Comparison of ENCODE assay signal across 21 cellular contexts in genomic region chr17:58529275-58529674, GRCh38. TPM values are rescaled to one million over a fixed set of nuclear protein-coding genes. Genes with fewer than 3 reads are reported as not detected.
DNase-seq lines count a peak whose midpoint lies in the region; ATAC-seq, FAIRE-seq and TF ChIP-seq lines count a peak whose summit lies in the region.
"Had no signal": no experiment of that assay in that cellular context is flagged by ENCODE, and none has a peak within 500 bp of the region (broad histone marks: within the 10 kb centered on the region; RNA-seq: fewer than 3 reads in every experiment).

No MANE protein-coding gene starts in this region.

- no peak for ATAC-seq in HepG2
- ATAC-seq in upper lobe of left lung (ENCODE audit: low FRiP score in 2 of 2): no peak
- ATAC-seq: stimulated activated naive CD8-positive, alpha-beta T cell treated with anti-CD3 and anti-CD28 coated beads, Interleukin-15, amount 100 ng/mL, for 72 hours; T-helper 17 cell had no signal

- peaks cover 2 to 21% (median 11%) of the 10 kb centered on the region in 4 donors for H3K4me1 ChIP-seq in liver (ENCODE audit: control insufficient read depth in 4 of 4, insufficient read depth in 4 of 4, low read length in 3 of 4)
- peaks cover 49% of the 10 kb centered on the region for H3K4me1 ChIP-seq in HepG2 (ENCODE audit: insufficient read depth, low read length)
- peaks cover 6% of the 10 kb centered on the region for H3K4me1 ChIP-seq in endodermal cell (ENCODE audit: control insufficient read depth, insufficient read depth, low read length)
- H3K4me1 ChIP-seq in upper lobe of left lung: peaks cover 35 to 62% (median 48%) of the 10 kb centered on the region in 4 donors
- H3K4me1 ChIP-seq in colonic mucosa: no peaks in the 10 kb centered on the region
- peaks cover 16 to 24% of the 10 kb centered on the region in 2 experiments for H3K4me1 ChIP-seq in trophoblast cell (ENCODE audit: control insufficient read depth in 1 of 2, insufficient read depth in 2 of 2, low read length in 2 of 2)

- POLR2A ChIA-PET in HepG2 (lab: Yijun Ruan, JAX): interaction anchor here (3.0 kb wide), 1 partner anchor 11 kb away, joined by 9 read pairs; no protein-coding TSS in a partner anchor

- H3K27me3 ChIP-seq in liver (ENCODE audit: control insufficient read depth in 4 of 4, insufficient read depth in 4 of 4, low read length in 3 of 4) (no peaks in the 10 kb centered on the region), HepG2 (ENCODE audit: control insufficient read depth in 1 of 2, insufficient read depth in 2 of 2, low read length in 2 of 2) (peaks cover 9 to 53% of the 10 kb centered on the region in 2 experiments; a peak in 3 of 5 replicates), endodermal cell (ENCODE audit: control insufficient read depth, insufficient read depth, low read length, poor library complexity, severe bottlenecking) (peaks cover 37% of the 10 kb centered on the region), upper lobe of left lung (no peaks in the 10 kb centered on the region), colonic mucosa (no peaks in the 10 kb centered on the region), trophoblast cell (ENCODE audit: insufficient read depth, low read length) (peaks cover 16% of the 10 kb centered on the region)

- H3K9ac ChIP-seq in liver (ENCODE audit: low read depth in 1 of 2, low read length in 2 of 2): no peak overlapping the region
- H3K9ac ChIP-seq in HepG2 (ENCODE audit: insufficient read depth, low read depth, low read length): no peak overlapping the region
- H3K9ac ChIP-seq in endodermal cell (ENCODE audit: extremely low read depth, low read length, poor library complexity, severe bottlenecking): no peak overlapping the region
- H3K9ac ChIP-seq in colonic mucosa (ENCODE audit: low read depth in 2 of 2, low read length in 2 of 2): no peak overlapping the region
- no peak overlapping the region for H3K9ac ChIP-seq in trophoblast cell (ENCODE audit: low read length)

- in situ Hi-C loops in HepG2 (cut with HindIII; ENCODE audit: extremely low pct_ligation_motif_present, low pct_unique_long_range_greater_than_20kb): no loop called here

- no peak overlapping the region for H2BK12ac ChIP-seq in trophoblast cell (ENCODE audit: low read length)

- H3K27me3 Mint-ChIP-seq in endodermal cell (ENCODE audit: insufficient read depth): peaks cover 44% of the 10 kb centered on the region
- H3K27me3 Mint-ChIP-seq in nephron (ENCODE audit: low read depth): peaks cover 43% of the 10 kb centered on the region

- no peak for DNase-seq in HepG2 (ENCODE audit: low spot score)
- DNase-seq in endodermal cell: peak; percentile 73
- no peak for DNase-seq in upper lobe of left lung
- DNase-seq in colonic mucosa: no peak
- DNase-seq in trophoblast cell: no peak
- DNase-seq in NOMO-1 treated with dmso at 0.1 percent for 144 hours (lab: John Stamatoyannopoulos, UW; ENCODE audit: unreplicated experiment): no peak
- DNase-seq: ACHN; activated effector memory CD4-positive, alpha-beta T cell treated with anti-CD3 and anti-CD28 coated beads, Interleukin-2, amount 50 U/mL, for 16 hours; CD4-positive, alpha-beta memory T cell; DMS79; effector CD4-positive, alpha-beta T cell; NCI-H2029; NCI-H446 treated with DMSO at 0.1 percent for 48 hours; NK-92 treated with Interleukin-12 subunit alpha and Interleukin-12 subunit beta, amount 100 ng/mL, for 24 hours; SHP77; stimulated activated naive CD8-positive, alpha-beta T cell treated with anti-CD3 and anti-CD28 coated beads, Interleukin-15, amount 100 ng/mL, for 72 hours; T-helper 17 cell had no signal

- CTCF ChIA-PET in HepG2 (lab: Yijun Ruan, JAX; ENCODE audit: low intra/inter-chr PET ratio, low total read pairs): no interaction called here

- no peak overlapping the region for H4K91ac ChIP-seq in trophoblast cell (ENCODE audit: low read depth, low read length)

- H3K9me3 Mint-ChIP-seq in endodermal cell (no peaks in the 10 kb centered on the region), nephron (no peaks in the 10 kb centered on the region)
- H3K9me3 Mint-ChIP-seq: CD4-positive, alpha-beta memory T cell; stimulated activated naive CD8-positive, alpha-beta T cell treated with anti-CD3 and anti-CD28 coated beads, Interleukin-15, amount 100 ng/mL, for 72 hours had no signal

- peaks cover 2% of the 10 kb centered on the region for H3K79me1 ChIP-seq in trophoblast cell (ENCODE audit: low read length)

- no peaks in the 10 kb centered on the region for H3K9me3 ChIP-seq in liver (ENCODE audit: control insufficient read depth in 4 of 4, low read length in 3 of 4)
- H3K9me3 ChIP-seq in HepG2 (ENCODE audit: low read length): no peaks in the 10 kb centered on the region
- no peaks in the 10 kb centered on the region for H3K9me3 ChIP-seq in endodermal cell (ENCODE audit: control insufficient read depth, low read length)
- H3K9me3 ChIP-seq in upper lobe of left lung: no peaks in the 10 kb centered on the region
- no peaks in the 10 kb centered on the region for H3K9me3 ChIP-seq in colonic mucosa
- H3K9me3 ChIP-seq in trophoblast cell (ENCODE audit: insufficient read depth, low read depth, low read length): no peaks in the 10 kb centered on the region

- no peak overlapping the region for H3K4ac ChIP-seq in trophoblast cell (ENCODE audit: low read depth, low read length)

- peak overlapping the region; percentile 57 to 68 for H3K27ac ChIP-seq in liver (ENCODE audit: low read depth in 1 of 2, low read length in 2 of 2)
- H3K27ac ChIP-seq in HepG2 (ENCODE audit: extremely low read length, insufficient read depth, low read length): no peak overlapping the region
- no peak overlapping the region for H3K27ac ChIP-seq in endodermal cell (ENCODE audit: low read depth, low read length)
- peak overlapping the region; percentile 56 to 80 (median 74) for H3K27ac ChIP-seq in upper lobe of left lung
- no peak overlapping the region for H3K27ac ChIP-seq in colonic mucosa
- H3K27ac ChIP-seq in trophoblast cell (ENCODE audit: low read depth, low read length): no peak overlapping the region

- H2AK5ac ChIP-seq in trophoblast cell (ENCODE audit: low read length): no peak overlapping the region

- no peak overlapping the region for H3K14ac ChIP-seq in trophoblast cell (ENCODE audit: low read length)

- H2BK120ac ChIP-seq in trophoblast cell (ENCODE audit: insufficient read depth, low read length, poor library complexity): no peak overlapping the region

- H3K4me3 ChIP-seq in liver (ENCODE audit: low read depth in 1 of 3, low read length in 3 of 3): no peak overlapping the region
- no peak overlapping the region for H3K4me3 ChIP-seq in HepG2 (replicated peaks in 1 of 3; ENCODE audit: insufficient read depth in 1 of 3, low read depth in 2 of 3, low read length in 3 of 3)
- H3K4me3 ChIP-seq in endodermal cell (ENCODE audit: low read length): no peak overlapping the region
- H3K4me3 ChIP-seq in upper lobe of left lung: peak overlapping the region in 2 of 4 donors; percentile 23 to 35
- no peak overlapping the region for H3K4me3 ChIP-seq in colonic mucosa
- H3K4me3 ChIP-seq in trophoblast cell (ENCODE audit: low read depth, low read length): no peak overlapping the region

- intact Hi-C loops in HepG2 (cut with micrococcal nuclease; ENCODE audit: unreplicated experiment) (no loop called here), colonic mucosa (cut with DNase I) (loop anchor here (10.0 kb wide), 2 partner anchors 106 to 166 kb away; partner anchors contain the start of genes RAD51C and TEX14)

- no peak overlapping the region for H2BK5ac ChIP-seq in trophoblast cell (ENCODE audit: low read depth, low read length, poor library complexity)

- no peak overlapping the region for H3K4me3 Mint-ChIP-seq in endodermal cell
- H3K4me3 Mint-ChIP-seq in nephron: peak overlapping the region in 2 of 3 experiments; percentile 76 to 77
- H3K4me3 Mint-ChIP-seq: stimulated activated naive CD8-positive, alpha-beta T cell treated with anti-CD3 and anti-CD28 coated beads, Interleukin-15, amount 100 ng/mL, for 72 hours; T-helper 17 cell had no signal

- 56% methylated on average over 1 of the region's 1 CpG for WGBS in liver
- WGBS in HepG2 (ENCODE audit: low lambda C conversion rate): 0% methylated on average over 1 of the region's 1 CpG
- 50 to 67% methylated on average over 1 of the region's 1 CpG for WGBS in endodermal cell (ENCODE audit: insufficient coverage in 1 of 2, insufficient read length in 1 of 2), 2 experiments
- 53 to 64% methylated on average over 1 of the region's 1 CpG for WGBS in upper lobe of left lung, 2 donors
- WGBS in trophoblast cell (ENCODE audit: extremely low coverage, insufficient coverage, insufficient read length): no CpG with 5 or more reads among the region's 1 CpG

- TF ChIP-seq RAD21 in liver (IDR thresholded peaks at IDR 0.05): no peak
- TF ChIP-seq RAD21 in HepG2 (CRISPR knock-in tag; IDR thresholded peaks at IDR 0.05): no peak

- peaks cover 20% of the 10 kb centered on the region for H3K4me1 Mint-ChIP-seq in endodermal cell
- peaks cover 69% of the 10 kb centered on the region for H3K4me1 Mint-ChIP-seq in nephron

- H4K20me1 ChIP-seq in HepG2 (ENCODE audit: insufficient read depth, low read length): no peaks in the 10 kb centered on the region

- H4K12ac ChIP-seq in trophoblast cell (ENCODE audit: low read depth, low read length): no peak overlapping the region

- no peak overlapping the region for H2AFZ ChIP-seq in HepG2 (ENCODE audit: low read length)
- no peak overlapping the region for H2AFZ ChIP-seq in trophoblast cell (ENCODE audit: insufficient read depth, low read length, poor library complexity)

- no peak for TF ChIP-seq CTCF in liver (IDR thresholded peaks at IDR 0.05; ENCODE audit: low read depth, low read length, missing input control)
- no peak for TF ChIP-seq CTCF in HepG2 (CRISPR knock-in tag; IDR thresholded peaks at IDR 0.05)
- no peak for TF ChIP-seq CTCF in endodermal cell (conservative IDR thresholded peaks at IDR 0.05)
- TF ChIP-seq CTCF in nephron (IDR thresholded peaks at IDR 0.05; ENCODE audit: unreplicated experiment in 3 of 3): no peak
- no peak for TF ChIP-seq CTCF in upper lobe of left lung (IDR thresholded peaks at IDR 0.05)
- no peak for TF ChIP-seq CTCF in colonic mucosa (IDR thresholded peaks at IDR 0.05)

- no peak for FAIRE-seq in HepG2 (lab: Jason Lieb, UNC)
- FAIRE-seq: H54, keratinocyte had no signal

- TF ChIP-seq POLR2A in HepG2 (IDR thresholded peaks at IDR 0.05; ENCODE audit: insufficient read depth in 1 of 2, low read depth in 2 of 2, low read length in 2 of 2): no peak
- TF ChIP-seq POLR2A in upper lobe of left lung (IDR thresholded peaks at IDR 0.05): no peak

- H3K23ac ChIP-seq in trophoblast cell (ENCODE audit: low read length): no peak overlapping the region

- no peaks in the 10 kb centered on the region for H3K79me2 ChIP-seq in HepG2 (ENCODE audit: insufficient read depth, low read length)
- H3K79me2 ChIP-seq in trophoblast cell (ENCODE audit: control insufficient read depth, insufficient read depth, low read length, poor library complexity): no peaks in the 10 kb centered on the region

- TF ChIP-seq EP300 in HepG2 (IDR thresholded peaks at IDR 0.05; ENCODE audit: low read depth in 2 of 2, low read length in 2 of 2) (no peak), HepG2 (CRISPR knock-in tag; IDR thresholded peaks at IDR 0.05; ENCODE audit: borderline replicate concordance) (no peak), upper lobe of left lung (IDR thresholded peaks at IDR 0.05) (no peak)

- H3K36me3 Mint-ChIP-seq in endodermal cell (ENCODE audit: low read depth): no peaks in the 10 kb centered on the region
- H3K36me3 Mint-ChIP-seq in nephron (ENCODE audit: low read depth): no peaks in the 10 kb centered on the region
- H3K36me3 Mint-ChIP-seq: CD4-positive, alpha-beta memory T cell had no signal

- H3K36me3 ChIP-seq in liver (ENCODE audit: control insufficient read depth in 4 of 4, insufficient read depth in 3 of 4, low read depth in 1 of 4, low read length in 3 of 4): no peaks in the 10 kb centered on the region
- H3K36me3 ChIP-seq in HepG2 (replicated peaks in 1 of 2; ENCODE audit: control insufficient read depth in 1 of 2, insufficient read depth in 2 of 2, low read length in 2 of 2): no peaks in the 10 kb centered on the region
- no peaks in the 10 kb centered on the region for H3K36me3 ChIP-seq in endodermal cell (ENCODE audit: control insufficient read depth, insufficient read depth, low read length)
- no peaks in the 10 kb centered on the region for H3K36me3 ChIP-seq in upper lobe of left lung
- H3K36me3 ChIP-seq in colonic mucosa: no peaks in the 10 kb centered on the region
- no peaks in the 10 kb centered on the region for H3K36me3 ChIP-seq in trophoblast cell (ENCODE audit: control insufficient read depth in 1 of 2, insufficient read depth in 2 of 2, low read length in 2 of 2)

- BruUV-seq in HepG2 (replicated peaks; lab: Mats Ljungman, UMichigan): no TSS peak

- H3K4me2 ChIP-seq in HepG2 (ENCODE audit: low read depth, low read length): no peak overlapping the region
- H3K4me2 ChIP-seq in trophoblast cell (ENCODE audit: low read length): no peak overlapping the region

- no peak overlapping the region for H3K18ac ChIP-seq in trophoblast cell (ENCODE audit: low read length)

- no peak overlapping the region for H4K8ac ChIP-seq in trophoblast cell (ENCODE audit: low read depth, low read length)

- H3K27ac Mint-ChIP-seq in endodermal cell (no peak overlapping the region), nephron (peak overlapping the region in 2 of 3 experiments; percentile 45 to 76)
- H3K27ac Mint-ChIP-seq: T-helper 17 cell had no signal

RNA-seq across cellular contexts. Expression of gene MTMR4, which starts 14.8 kb away (rescaled TPM):
- total RNA-seq in liver (10 to 100 TPM; 39.8 to 70.1 TPM), HepG2 (2016; rRNA removed; fragmentation: Illumina TruSeq; extraction: Trizol) (62.5 and 67.7 TPM in 2 replicates), endodermal cell (10 to 100 TPM; 39.4 to 52.9 TPM), upper lobe of left lung (10 to 100 TPM; 19.6 to 56.6 (median 34.9) TPM), colonic mucosa (10 to 100 TPM; 43.5 to 45.3 TPM)
- polyA plus RNA-seq in liver (10 to 100 TPM; 17.2 to 20.0 TPM), HepG2 (2011; rRNA removed) (50.0 and 65.1 TPM in 2 replicates)
- total RNA-seq in HepG2 (2016; cell fraction: cytosol; rRNA removed; fragmentation: Illumina TruSeq; extraction: Trizol; ENCODE audit: low read depth): 6.9 and 7.8 TPM in 2 replicates
- total RNA-seq in HepG2 (2016; cell fraction: insoluble cytoplasmic fraction; rRNA removed; fragmentation: Illumina TruSeq; extraction: Trizol): 61.5 and 62.9 TPM in 2 replicates
- 27.9 and 28.2 TPM in 2 replicates for total RNA-seq in HepG2 (2016; cell fraction: membrane; rRNA removed; fragmentation: Illumina TruSeq; extraction: Trizol)
- total RNA-seq in HepG2 (2016; cell fraction: nucleus; rRNA removed; fragmentation: Illumina TruSeq; extraction: Trizol): 54.7 and 66.1 TPM in 2 replicates
- polyA plus RNA-seq in HepG2 (2011; cell fraction: cytosol; rRNA removed): 31.7 and 35.5 TPM in 2 replicates
- polyA plus RNA-seq in HepG2 (2011; cell fraction: nucleus; rRNA removed): 74.1 and 81.5 TPM in 2 replicates
- polyA plus RNA-seq in HepG2 (2012): 31.8 and 52.5 TPM in 2 replicates
- polyA plus RNA-seq in HepG2 (2016; cell fraction: cytosol; fragmentation: Illumina TruSeq; extraction: Trizol; ENCODE audit: low read depth): 1.6 and 1.8 TPM in 2 replicates
- 34.7 and 37.2 TPM in 2 replicates for polyA plus RNA-seq in HepG2 (2016; cell fraction: insoluble cytoplasmic fraction; fragmentation: Illumina TruSeq; extraction: Trizol; ENCODE audit: low read depth)
- 7.7 and 8.4 TPM in 2 replicates for polyA plus RNA-seq in HepG2 (2016; cell fraction: membrane; fragmentation: Illumina TruSeq; extraction: Trizol; ENCODE audit: low read depth)
- 96.4 and 106 TPM in 2 replicates for polyA plus RNA-seq in HepG2 (2016; cell fraction: nucleus; fragmentation: Illumina TruSeq; extraction: Trizol; ENCODE audit: insufficient read depth, low read depth)
- polyA minus RNA-seq in HepG2 (2011; rRNA and poly(A)+ RNA removed; ENCODE audit: low replicate concordance): 196 and 302 TPM in 2 replicates
- 39.7 and 42.2 TPM in 2 replicates for polyA minus RNA-seq in HepG2 (2011; cell fraction: cytosol; rRNA and poly(A)+ RNA removed)
- 68.5 and 69.2 TPM in 2 replicates for polyA minus RNA-seq in HepG2 (2011; cell fraction: nucleus; rRNA and poly(A)+ RNA removed)
- 43.6 TPM for polyA plus RNA-seq in endodermal cell (2013, experiment 1 of 2)
- 39.0 TPM for polyA plus RNA-seq in endodermal cell (2013, experiment 2 of 2)
- polyA plus RNA-seq in trophoblast cell (2013): 36.4 and 37.2 TPM in 2 replicates

RNA-seq across cellular contexts. Expression of gene HSF5, which starts 41.1 kb away (rescaled TPM):
- total RNA-seq in liver (under 1 TPM; 0.09 to 0.17 TPM), HepG2 (2016; rRNA removed; fragmentation: Illumina TruSeq; extraction: Trizol) (not detected in 2 replicates), endodermal cell (under 1 TPM; 0.09 to 0.22 TPM), upper lobe of left lung (under 1 TPM in 5 of 6 donors, not detected in 1; 0.07 to 0.39 (median 0.30) TPM), colonic mucosa (under 1 TPM in 1 of 2 donors, not detected in 1; 0.07 TPM)
- polyA plus RNA-seq in liver (not detected), HepG2 (2011; rRNA removed) (not detected in 2 replicates)
- not detected in 2 replicates for total RNA-seq in HepG2 (2016; cell fraction: cytosol; rRNA removed; fragmentation: Illumina TruSeq; extraction: Trizol; ENCODE audit: low read depth)
- total RNA-seq in HepG2 (2016; cell fraction: insoluble cytoplasmic fraction; rRNA removed; fragmentation: Illumina TruSeq; extraction: Trizol): not detected in 2 replicates
- total RNA-seq in HepG2 (2016; cell fraction: membrane; rRNA removed; fragmentation: Illumina TruSeq; extraction: Trizol): 0.03 and 0.06 TPM in 2 replicates
- not detected in 2 replicates for total RNA-seq in HepG2 (2016; cell fraction: nucleus; rRNA removed; fragmentation: Illumina TruSeq; extraction: Trizol)
- not detected in 2 replicates for polyA plus RNA-seq in HepG2 (2011; cell fraction: cytosol; rRNA removed)
- polyA plus RNA-seq in HepG2 (2011; cell fraction: nucleus; rRNA removed): 0.03 TPM in 1 of 2 replicates, not detected in the other
- polyA plus RNA-seq in HepG2 (2012): not detected in 2 replicates
- not detected in 2 replicates for polyA plus RNA-seq in HepG2 (2016; cell fraction: cytosol; fragmentation: Illumina TruSeq; extraction: Trizol; ENCODE audit: low read depth)
- not detected in 2 replicates for polyA plus RNA-seq in HepG2 (2016; cell fraction: insoluble cytoplasmic fraction; fragmentation: Illumina TruSeq; extraction: Trizol; ENCODE audit: low read depth)
- polyA plus RNA-seq in HepG2 (2016; cell fraction: membrane; fragmentation: Illumina TruSeq; extraction: Trizol; ENCODE audit: low read depth): not detected in 2 replicates
- polyA plus RNA-seq in HepG2 (2016; cell fraction: nucleus; fragmentation: Illumina TruSeq; extraction: Trizol; ENCODE audit: insufficient read depth, low read depth): not detected in 2 replicates
- polyA minus RNA-seq in HepG2 (2011; rRNA and poly(A)+ RNA removed; ENCODE audit: low replicate concordance): 0.06 TPM in 1 of 2 replicates, not detected in the other
- polyA minus RNA-seq in HepG2 (2011; cell fraction: cytosol; rRNA and poly(A)+ RNA removed): not detected in 2 replicates
- polyA minus RNA-seq in HepG2 (2011; cell fraction: nucleus; rRNA and poly(A)+ RNA removed): 0.13 TPM in 1 of 2 replicates, not detected in the other
- polyA plus RNA-seq in endodermal cell (2013, experiment 1 of 2): 0.04 TPM
- polyA plus RNA-seq in endodermal cell (2013, experiment 2 of 2): not detected
- 0.01 TPM in 1 of 2 replicates, not detected in the other for polyA plus RNA-seq in trophoblast cell (2013)

Comparison
In these comparisons a context has a peak if more than half of its experiments do, and no peak if none do; other contexts are left out.
1. H3K27ac ChIP-seq: peak in liver (2 of 2) and upper lobe of left lung (4 of 4); none in HepG2 (single experiment), endodermal cell (single experiment), colonic mucosa (single experiment) and trophoblast cell (single experiment).